8 cellular contexts compared by ENCODE assay signal in genomic region chr1:45490121-45490622, GRCh38. TPM values are rescaled to one million over a fixed set of nuclear protein-coding genes. Genes with fewer than 3 reads are reported as not detected.
DNase-seq lines count a peak whose midpoint lies in the region; TF ChIP-seq lines count a peak whose summit lies in the region.

No MANE protein-coding gene starts in this region.

- H3K4me1 ChIP-seq in breast epithelium: no peaks in the 10 kb centered on the region
- H3K4me1 ChIP-seq in urinary bladder (ENCODE audit: insufficient read depth): no peaks in the 10 kb centered on the region

- no peak for TF ChIP-seq POLR2A in breast epithelium (IDR thresholded peaks at IDR 0.05)

- H3K9me3 ChIP-seq in breast epithelium: no peaks in the 10 kb centered on the region

- no peaks in the 10 kb centered on the region for H3K36me3 ChIP-seq in breast epithelium
- no peaks in the 10 kb centered on the region for H3K36me3 ChIP-seq in urinary bladder (ENCODE audit: insufficient read depth)

- 3% methylated on average over 17 of the region's 17 CpGs for WGBS in urinary bladder

- peak; percentile 51 for DNase-seq in NCI-H82 (lab: John Stamatoyannopoulos, UW)
- DNase-seq in NCI-H82 treated with DMSO at 0.1 percent for 48 hours (lab: John Stamatoyannopoulos, UW; ENCODE audit: unreplicated experiment): no peak
- no peak for DNase-seq in breast epithelium (ENCODE audit: low spot score in 2 of 2)
- DNase-seq in left kidney (ENCODE audit: low read depth, low spot score): peak; percentile 63
- no peak for DNase-seq in activated CD4-positive, CD25-positive, alpha-beta regulatory T cell (lab: John Stamatoyannopoulos, UW)
- no peak for DNase-seq in middle frontal gyrus (ENCODE audit: extremely low spot score, low spot score)
- no peak for DNase-seq in NCI-H2171 (lab: John Stamatoyannopoulos, UW)

- peak overlapping the region; percentile 73 to 87 for H3K27ac ChIP-seq in breast epithelium
- no peak overlapping the region for H3K27ac ChIP-seq in urinary bladder (ENCODE audit: low read depth)

- H3K4me3 ChIP-seq in breast epithelium (peak overlapping the region; percentile 84 to 99 (median 91)), urinary bladder (ENCODE audit: low read depth, low read length) (peak overlapping the region; percentile 67)

- no peak for TF ChIP-seq CTCF in breast epithelium (IDR thresholded peaks at IDR 0.05)

- intact Hi-C loops in breast epithelium (cut with DNase I; ENCODE audit: low total_unique reads): loop anchor here (10.0 kb wide), 1 partner anchor 135 kb away; no protein-coding TSS in a partner anchor

- H3K27me3 ChIP-seq in breast epithelium: no peaks in the 10 kb centered on the region

RNA-seq across cellular contexts. Expression of gene TESK2, which starts 0.8 kb away (rescaled TPM):
- total RNA-seq in breast epithelium (10 to 100 TPM in 2 of 3 donors, 1 to 10 TPM in 1; 6.2 to 19.2 (median 11.1) TPM), urinary bladder (3.2 TPM)
- 5.7 TPM for polyA plus RNA-seq in urinary bladder

RNA-seq across cellular contexts. Expression of gene CCDC163, which starts 9.7 kb away (rescaled TPM):
- total RNA-seq in breast epithelium: 1 to 10 TPM in 2 of 3 donors, under 1 TPM in 1; 0.64 to 1.6 (median 1.3) TPM
- total RNA-seq in urinary bladder: 0.42 TPM
- 2.8 TPM for polyA plus RNA-seq in urinary bladder

RNA-seq across cellular contexts. Expression of gene MMACHC, which starts 9.9 kb away (rescaled TPM):
- total RNA-seq in breast epithelium: 1 to 10 TPM; 2.1 to 5.1 (median 3.6) TPM
- total RNA-seq in urinary bladder: 1.9 TPM
- polyA plus RNA-seq in urinary bladder: 2.7 TPM

RNA-seq across cellular contexts. Expression of gene PRDX1, which starts 31.5 kb away (rescaled TPM):
- total RNA-seq in breast epithelium (100 to 1,000 TPM; 178 to 313 (median 308) TPM), urinary bladder (232 TPM)
- polyA plus RNA-seq in urinary bladder: 491 TPM

Comparison
In these comparisons a context has a peak if more than half of its experiments do, and no peak if none do; other contexts are left out.
1. DNase-seq: peak in NCI-H82 (single experiment) and left kidney (single experiment); none in NCI-H82 treated with DMSO at 0.1 percent for 48 hours (single experiment), breast epithelium (0 of 2), activated CD4-positive, CD25-positive, alpha-beta regulatory T cell (0 of 4), middle frontal gyrus (single experiment) and NCI-H2171 (single experiment).